In the genomic region with DNA sequence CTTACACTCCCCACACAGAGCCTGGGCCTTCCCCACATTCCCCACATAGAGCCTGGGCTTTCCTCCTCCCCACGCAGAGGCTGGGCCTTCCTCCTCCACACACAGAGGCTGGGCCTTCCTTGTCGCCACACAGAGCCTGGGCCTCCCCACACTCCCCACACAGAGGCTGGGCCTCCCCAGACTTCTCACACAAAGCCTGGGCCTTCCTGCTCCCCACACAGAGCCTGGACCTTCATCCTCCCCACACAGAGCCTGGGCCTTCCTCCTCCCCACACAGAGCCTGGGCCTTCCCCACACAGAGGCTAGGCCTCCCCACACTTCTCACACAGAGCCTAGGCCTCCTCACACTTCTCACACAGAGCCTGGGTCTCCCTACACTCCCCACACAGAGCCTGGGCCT, we compare ENCODE assay signal across 8 cellular contexts. TPM values are rescaled to one million over a fixed set of nuclear protein-coding genes. Genes with fewer than 3 reads are reported as not detected.
A peak's percentile ranks its signal among the peaks of the same experiment; 100 is the strongest.
DNase-seq lines count a peak whose midpoint lies in the region; ATAC-seq and TF ChIP-seq lines count a peak whose summit lies in the region.
"Not testable (repeated sequence)": the region's sequence is repeated elsewhere in the genome, so short reads cannot be mapped to it uniquely, and the experiment has no call there.

No MANE protein-coding gene starts in this region.

- H3K4me1 ChIP-seq in BLaER1 (peaks cover 25% of the 10 kb centered on the region), OCI-LY3 (ENCODE audit: low read length) (peaks cover 20% of the 10 kb centered on the region)
- H3K4me1 ChIP-seq in GM23248 (ENCODE audit: insufficient read depth); endodermal cell (ENCODE audit: control insufficient read depth, insufficient read depth, low read length): not testable (repeated sequence)

- H3K9me3 ChIP-seq in BLaER1; GM23248 (ENCODE audit: low read depth); OCI-LY3 (ENCODE audit: insufficient read depth, low read length); endodermal cell (ENCODE audit: control insufficient read depth, low read length): not testable (repeated sequence)

- not testable (repeated sequence) for H3K4me3 ChIP-seq in BLaER1; GM23248; OCI-LY3 (ENCODE audit: low read length); endodermal cell (ENCODE audit: low read length)

- not testable (repeated sequence) for H3K36me3 Mint-ChIP-seq in activated T-helper 1 cell treated with anti-CD3 and anti-CD28 coated beads, Interleukin-12 subunit alpha, Interleukin-12 subunit beta, Interleukin-2, Interleukin-4 antibody, amounts not matched to agents 30 ng/mL and 10 ng/mL and 1 ng/mL, durations not matched to agents 14 hours and 24 hours and 36 hours (ENCODE audit: low read depth); activated naive CD8-positive, alpha-beta T cell treated with anti-CD3 and anti-CD28 coated beads, Interleukin-2, amount 50 U/mL, for 24 hours (ENCODE audit: low read depth); endodermal cell (ENCODE audit: low read depth); natural killer cell treated with Interleukin-12 subunit alpha and Interleukin-12 subunit beta and Interleukin-15 and Interleukin-18, amount 100 ng/mL, for 72 hours

- not testable (repeated sequence) for TF ChIP-seq CTCF in OCI-LY3 (IDR thresholded peaks at IDR 0.05; ENCODE audit: low read depth, low read length); endodermal cell (conservative IDR thresholded peaks at IDR 0.05)

- H3K27me3 ChIP-seq in BLaER1; GM23248 (replicated peaks; ENCODE audit: insufficient read depth); OCI-LY3 (ENCODE audit: low read depth, low read length); endodermal cell (ENCODE audit: control insufficient read depth, insufficient read depth, low read length, poor library complexity, severe bottlenecking): not testable (repeated sequence)

- WGBS in GM23248 (ENCODE audit: low coverage in 1 of 2, low lambda C conversion rate in 2 of 2, missing lambda C conversion rate in 2 of 2), 2 experiments = 100% methylated on average over 1 to 2 of the region's 2 CpGs
- WGBS in endodermal cell (ENCODE audit: insufficient coverage in 1 of 2, insufficient read length in 1 of 2), 2 experiments = 88% methylated on average over 2 of the region's 2 CpGs; no CpG with 5 or more reads in 1 of the 2 experiments

- H3K79me2 ChIP-seq in GM23248 (ENCODE audit: insufficient read depth); OCI-LY3 (ENCODE audit: low read length): not testable (repeated sequence)

- DNase-seq in GM23248; activated T-helper 1 cell treated with anti-CD3 and anti-CD28 coated beads, Interleukin-12 subunit alpha, Interleukin-12 subunit beta, Interleukin-2, Interleukin-4 antibody, amounts not matched to agents 30 ng/mL and 10 ng/mL and 1 ng/mL, durations not matched to agents 14 hours and 24 hours and 36 hours (ENCODE audit: low spot score); activated naive CD8-positive, alpha-beta T cell treated with anti-CD3 and anti-CD28 coated beads, Interleukin-2, amount 50 U/mL, for 24 hours; endodermal cell; natural killer cell treated with Interleukin-12 subunit alpha and Interleukin-12 subunit beta and Interleukin-15 and Interleukin-18, amount 100 ng/mL, for 72 hours (ENCODE audit: low spot score): not testable (repeated sequence)
- DNase-seq in stimulated activated CD4-positive, alpha-beta T cell treated with anti-CD3 and anti-CD28 coated beads, Interleukin-1b, Interleukin-23, amount 100 ng/mL, for 48 hours = peak; percentile 15

- not testable (repeated sequence) for H3K4me3 Mint-ChIP-seq in activated T-helper 1 cell treated with anti-CD3 and anti-CD28 coated beads, Interleukin-12 subunit alpha, Interleukin-12 subunit beta, Interleukin-2, Interleukin-4 antibody, amounts not matched to agents 30 ng/mL and 10 ng/mL and 1 ng/mL, durations not matched to agents 14 hours and 24 hours and 36 hours; activated naive CD8-positive, alpha-beta T cell treated with anti-CD3 and anti-CD28 coated beads, Interleukin-2, amount 50 U/mL, for 24 hours; endodermal cell
- peak overlapping the region; percentile 45 for H3K4me3 Mint-ChIP-seq in natural killer cell treated with Interleukin-12 subunit alpha and Interleukin-12 subunit beta and Interleukin-15 and Interleukin-18, amount 100 ng/mL, for 72 hours

- H3K4me2 ChIP-seq in BLaER1; GM23248 (ENCODE audit: unreplicated experiment); OCI-LY3 (ENCODE audit: low read length): not testable (repeated sequence)

- not testable (repeated sequence) for H4K20me1 ChIP-seq in BLaER1; GM23248 (ENCODE audit: insufficient read depth); OCI-LY3 (ENCODE audit: insufficient read depth, low read length)

- not testable (repeated sequence) for H3K4me1 Mint-ChIP-seq in activated T-helper 1 cell treated with anti-CD3 and anti-CD28 coated beads, Interleukin-12 subunit alpha, Interleukin-12 subunit beta, Interleukin-2, Interleukin-4 antibody, amounts not matched to agents 30 ng/mL and 10 ng/mL and 1 ng/mL, durations not matched to agents 14 hours and 24 hours and 36 hours (ENCODE audit: low read depth); endodermal cell
- H3K4me1 Mint-ChIP-seq in activated naive CD8-positive, alpha-beta T cell treated with anti-CD3 and anti-CD28 coated beads, Interleukin-2, amount 50 U/mL, for 24 hours = peaks cover 23% of the 10 kb centered on the region
- H3K4me1 Mint-ChIP-seq in natural killer cell treated with Interleukin-12 subunit alpha and Interleukin-12 subunit beta and Interleukin-15 and Interleukin-18, amount 100 ng/mL, for 72 hours (ENCODE audit: low read depth in 2 of 2) = peaks cover 20 to 22% of the 10 kb centered on the region in 2 donors

- H3F3A ChIP-seq in GM23248 (ENCODE audit: insufficient read depth) = not testable (repeated sequence)

- intact Hi-C loops in activated T-helper 1 cell treated with anti-CD3 and anti-CD28 coated beads, Interleukin-12 subunit alpha, Interleukin-12 subunit beta, Interleukin-2, Interleukin-4 antibody, amounts not matched to agents 30 ng/mL and 10 ng/mL and 1 ng/mL, durations not matched to agents 14 hours and 24 hours and 36 hours (cut with micrococcal nuclease) = not testable (repeated sequence)

- H3K9ac ChIP-seq in BLaER1 = peak overlapping the region; percentile 69; the same call in 1 of the 2 replicates
- peak overlapping the region; percentile 50 for H3K9ac ChIP-seq in GM23248
- peak overlapping the region; percentile 27; the same call in 1 of the 2 replicates for H3K9ac ChIP-seq in OCI-LY3 (ENCODE audit: low read length)
- not testable (repeated sequence) for H3K9ac ChIP-seq in endodermal cell (ENCODE audit: extremely low read depth, low read length, poor library complexity, severe bottlenecking)

- H3K9me2 ChIP-seq in GM23248 (ENCODE audit: insufficient read depth) = not testable (repeated sequence)

- peak overlapping the region; percentile 76 for H3K27ac ChIP-seq in BLaER1
- H3K27ac ChIP-seq in GM23248; endodermal cell (ENCODE audit: low read depth, low read length): not testable (repeated sequence)
- peak overlapping the region; percentile 72 for H3K27ac ChIP-seq in OCI-LY3 (ENCODE audit: low read length)

- H2AFZ ChIP-seq in GM23248; OCI-LY3 (ENCODE audit: low read depth, low read length): not testable (repeated sequence)

- H3K9me3 Mint-ChIP-seq in activated T-helper 1 cell treated with anti-CD3 and anti-CD28 coated beads, Interleukin-12 subunit alpha, Interleukin-12 subunit beta, Interleukin-2, Interleukin-4 antibody, amounts not matched to agents 30 ng/mL and 10 ng/mL and 1 ng/mL, durations not matched to agents 14 hours and 24 hours and 36 hours; activated naive CD8-positive, alpha-beta T cell treated with anti-CD3 and anti-CD28 coated beads, Interleukin-2, amount 50 U/mL, for 24 hours; endodermal cell; natural killer cell treated with Interleukin-12 subunit alpha and Interleukin-12 subunit beta and Interleukin-15 and Interleukin-18, amount 100 ng/mL, for 72 hours: not testable (repeated sequence)

- in situ Hi-C loops in GM23248 (cut with MboI) = not testable (repeated sequence)

- not testable (repeated sequence) for H3K36me3 ChIP-seq in BLaER1; GM23248 (ENCODE audit: low read depth); OCI-LY3 (replicated peaks; ENCODE audit: low read depth, low read length)
- H3K36me3 ChIP-seq in endodermal cell (ENCODE audit: control insufficient read depth, insufficient read depth, low read length) = peaks cover 16% of the 10 kb centered on the region

- peak; percentile 11 for ATAC-seq in activated naive CD8-positive, alpha-beta T cell treated with anti-CD3 and anti-CD28 coated beads, Interleukin-2, amount 50 U/mL, for 24 hours
- ATAC-seq in natural killer cell treated with Interleukin-12 subunit alpha and Interleukin-12 subunit beta and Interleukin-15 and Interleukin-18, amount 100 ng/mL, for 72 hours = peak in 1 of 2 donors; percentile 3

- not testable (repeated sequence) for H3K27me3 Mint-ChIP-seq in activated T-helper 1 cell treated with anti-CD3 and anti-CD28 coated beads, Interleukin-12 subunit alpha, Interleukin-12 subunit beta, Interleukin-2, Interleukin-4 antibody, amounts not matched to agents 30 ng/mL and 10 ng/mL and 1 ng/mL, durations not matched to agents 14 hours and 24 hours and 36 hours (ENCODE audit: insufficient read depth); activated naive CD8-positive, alpha-beta T cell treated with anti-CD3 and anti-CD28 coated beads, Interleukin-2, amount 50 U/mL, for 24 hours; endodermal cell (ENCODE audit: insufficient read depth); natural killer cell treated with Interleukin-12 subunit alpha and Interleukin-12 subunit beta and Interleukin-15 and Interleukin-18, amount 100 ng/mL, for 72 hours

- H3K27ac Mint-ChIP-seq in activated T-helper 1 cell treated with anti-CD3 and anti-CD28 coated beads, Interleukin-12 subunit alpha, Interleukin-12 subunit beta, Interleukin-2, Interleukin-4 antibody, amounts not matched to agents 30 ng/mL and 10 ng/mL and 1 ng/mL, durations not matched to agents 14 hours and 24 hours and 36 hours = peak overlapping the region; percentile 65
- H3K27ac Mint-ChIP-seq in activated naive CD8-positive, alpha-beta T cell treated with anti-CD3 and anti-CD28 coated beads, Interleukin-2, amount 50 U/mL, for 24 hours = peak overlapping the region; percentile 77
- H3K27ac Mint-ChIP-seq in endodermal cell = peak overlapping the region; percentile 77
- peak overlapping the region; percentile 74 to 81 for H3K27ac Mint-ChIP-seq in natural killer cell treated with Interleukin-12 subunit alpha and Interleukin-12 subunit beta and Interleukin-15 and Interleukin-18, amount 100 ng/mL, for 72 hours

RNA-seq across cellular contexts. Expression of gene CFAP46, which starts 10.5 kb away (rescaled TPM):
- total RNA-seq in GM23248 (2014; rRNA removed; shearing (Covaris generic)) = 0.22 TPM in 1 of 2 replicates, not detected in the other
- polyA plus RNA-seq in GM23248 (2016; fragmentation: Nextera tagmentation; extraction: Ambion mirVana) = 0.20 and 0.33 TPM in 2 replicates
- total RNA-seq in activated T-helper 1 cell treated with anti-CD3 and anti-CD28 coated beads, Interleukin-12 subunit alpha, Interleukin-12 subunit beta, Interleukin-2, Interleukin-4 antibody, amounts not matched to agents 30 ng/mL and 10 ng/mL and 1 ng/mL, durations not matched to agents 14 hours and 24 hours and 36 hours = not detected in 2 replicates
- 10 to 100 TPM in 1 of 2 donors, 1 to 10 TPM in 1; 9.9 to 10.5 TPM for total RNA-seq in endodermal cell
- 4.3 TPM for polyA plus RNA-seq in endodermal cell (2013, experiment 1 of 2)
- 2.9 TPM for polyA plus RNA-seq in endodermal cell (2013, experiment 2 of 2)
- total RNA-seq in natural killer cell treated with Interleukin-12 subunit alpha and Interleukin-12 subunit beta and Interleukin-15 and Interleukin-18, amount 100 ng/mL, for 72 hours = under 1 TPM in 1 of 2 donors, not detected in 1; 0.19 TPM
